ENCODE assay signal across 17 cellular contexts in the genomic region with DNA sequence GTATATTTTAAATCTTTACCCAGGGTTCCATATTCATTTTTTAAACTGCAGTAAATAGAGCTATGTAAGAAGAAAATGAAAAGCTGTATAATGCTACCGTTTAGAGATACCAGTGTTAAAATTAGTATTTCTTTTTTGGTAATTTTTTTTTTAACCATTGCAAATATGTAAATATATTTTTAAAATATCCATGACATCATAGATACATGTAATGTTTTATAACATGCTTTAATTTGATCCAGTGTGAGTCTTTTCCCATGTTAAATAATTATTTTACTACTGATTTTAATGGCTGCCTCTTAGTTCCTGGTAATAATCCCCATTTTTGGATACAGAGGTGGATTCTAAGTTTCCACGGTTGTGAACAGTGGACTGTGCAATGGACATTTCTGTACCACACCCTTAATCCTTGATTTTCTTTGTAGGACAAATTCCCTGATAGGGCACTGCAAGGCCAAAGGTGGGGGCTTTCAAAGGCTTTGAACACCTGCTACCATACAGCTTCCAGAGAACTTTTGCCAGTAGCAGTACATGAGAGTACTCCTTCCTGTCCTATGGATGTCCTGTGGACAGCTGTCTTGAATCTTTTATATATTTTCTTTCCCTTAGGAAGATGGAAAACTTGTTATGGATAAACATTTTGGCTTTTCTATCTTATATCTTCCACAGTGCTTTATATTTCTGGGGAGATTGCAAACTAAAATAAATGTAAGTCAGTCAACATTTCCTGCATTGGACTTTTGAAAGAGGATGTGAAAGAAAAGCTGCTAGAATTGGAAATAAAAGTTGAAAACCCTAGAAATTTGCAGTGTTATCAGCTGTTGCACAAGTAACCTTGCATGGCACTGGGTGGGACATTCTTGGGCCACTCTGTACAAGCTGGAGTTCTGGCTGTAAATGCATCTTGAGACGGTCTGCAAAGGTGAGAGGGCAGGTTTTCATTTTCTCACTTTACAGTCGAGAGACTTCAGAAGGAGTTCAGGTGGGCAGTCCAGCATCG. TPM values are rescaled to one million over a fixed set of nuclear protein-coding genes. Genes with fewer than 3 reads are reported as not detected.
DNase-seq lines count a peak whose midpoint lies in the region; ATAC-seq, FAIRE-seq and TF ChIP-seq lines count a peak whose summit lies in the region.
"Had no signal": no experiment of that assay in that cellular context is flagged by ENCODE, and none has a peak within 500 bp of the region (broad histone marks: within the 10 kb centered on the region; RNA-seq: fewer than 3 reads in every experiment).

No MANE protein-coding gene starts in this region.

- no peaks in the 10 kb centered on the region for H3K27me3 ChIP-seq in SU-DHL-6 (ENCODE audit: low read length)
- H3K27me3 ChIP-seq: cardiac muscle cell, esophagus squamous epithelium had no signal

- no peak for DNase-seq in GM12892 (ENCODE audit: insufficient read length)
- DNase-seq in activated T-cell treated with anti-CD3 and anti-CD28 coated beads, Interleukin-2, amount 50 U/mL, for 48 hours, result no peak
- no peak for DNase-seq in SHP77 treated with DMSO at 0.1 percent for 48 hours (lab: John Stamatoyannopoulos, UW)
- no peak for DNase-seq in head of caudate nucleus
- DNase-seq in H4 (ENCODE audit: low spot score), result no peak
- DNase-seq: activated CD4-positive, CD25-positive, alpha-beta regulatory T cell treated with anti-CD3 and anti-CD28 coated beads, Interleukin-2, amount 50 U/mL, for 72 hours; activated effector memory CD4-positive, alpha-beta T cell treated with anti-CD3 and anti-CD28 coated beads, Interleukin-2, amount 50 U/mL, for 16 hours; esophagus squamous epithelium; naive thymus-derived CD4-positive, alpha-beta T cell; NCI-H2171; stimulated activated CD8-positive, alpha-beta memory T cell treated with anti-CD3 and anti-CD28 coated beads, Interleukin-4, amount 100 ng/mL, for 48 hours had no signal

- peaks cover 99% of the 10 kb centered on the region for H3K79me2 ChIP-seq in SU-DHL-6 (ENCODE audit: insufficient read depth, low read length)

- H3K4me3 ChIP-seq in SU-DHL-6 (ENCODE audit: insufficient read depth, low read length, poor library complexity, severe bottlenecking), result no peak overlapping the region
- H3K4me3 ChIP-seq: cardiac muscle cell, esophagus squamous epithelium, GM23338, skin epidermis had no signal

- H3K9me2 ChIP-seq in SU-DHL-6 (replicated peaks; ENCODE audit: insufficient read depth, low read length), result no peaks in the 10 kb centered on the region

- TF ChIP-seq CTCF in SU-DHL-6 (IDR thresholded peaks at IDR 0.05; ENCODE audit: insufficient read depth, low read length, poor library complexity, severe bottlenecking), result no peak

- no peaks in the 10 kb centered on the region for H3K9me3 ChIP-seq in SU-DHL-6 (ENCODE audit: insufficient read depth, low read length)
- H3K9me3 ChIP-seq: esophagus squamous epithelium had no signal

- no peak overlapping the region for H2AFZ ChIP-seq in SU-DHL-6 (ENCODE audit: low read depth, low read length, severe bottlenecking)
- H2AFZ ChIP-seq: GM23338 had no signal

- H3K9ac ChIP-seq in SU-DHL-6 (ENCODE audit: low read length), result no peak overlapping the region

- H3F3A ChIP-seq in SU-DHL-6 (ENCODE audit: insufficient read depth), result no peaks in the 10 kb centered on the region

- ATAC-seq in GM21390 (IDR thresholded peaks at IDR 0.05; ENCODE audit: unreplicated experiment) (peak; percentile 52), HG03095 (IDR thresholded peaks at IDR 0.05; ENCODE audit: unreplicated experiment) (peak; percentile 39)
- ATAC-seq: GM23338; naive thymus-derived CD4-positive, alpha-beta T cell had no signal

- peak; percentile 53 for FAIRE-seq in GM12892 (lab: Jason Lieb, UNC)

- peak overlapping the region; percentile 32; the same call in 1 of the 2 replicates for H3K27ac ChIP-seq in SU-DHL-6 (ENCODE audit: low read depth, low read length)
- H3K27ac ChIP-seq: cardiac muscle cell, esophagus squamous epithelium, skin epidermis had no signal

- intact Hi-C loops in head of caudate nucleus (cut with DNase I), result no loop called here

- peaks cover 15% of the 10 kb centered on the region for H3K36me3 ChIP-seq in SU-DHL-6 (ENCODE audit: low read length)

- no peak for TF ChIP-seq POLR2A in GM12892 (IDR thresholded peaks at IDR 0.05; ENCODE audit: low read depth, low read length)

- peaks cover 7% of the 10 kb centered on the region; the same call in 1 of the 2 replicates for H4K20me1 ChIP-seq in SU-DHL-6 (ENCODE audit: low read depth, low read length)

- H3K4me2 ChIP-seq in SU-DHL-6 (ENCODE audit: low read depth, low read length, poor library complexity, severe bottlenecking), result peak overlapping the region; percentile 17
- H3K4me2 ChIP-seq: GM23338 had no signal

RNA-seq across cellular contexts. Expression of gene ARHGEF7, which starts 46.8 kb away (rescaled TPM):
- polyA plus RNA-seq in GM12892 (2012; ENCODE audit: missing spikeins), result 52.8 TPM
- 8.5 and 11.3 TPM in 2 replicates for total RNA-seq in H4 (2014; rRNA removed; shearing (Covaris generic))
